ENCODE assay signal across 27 cellular contexts in the genomic region with DNA sequence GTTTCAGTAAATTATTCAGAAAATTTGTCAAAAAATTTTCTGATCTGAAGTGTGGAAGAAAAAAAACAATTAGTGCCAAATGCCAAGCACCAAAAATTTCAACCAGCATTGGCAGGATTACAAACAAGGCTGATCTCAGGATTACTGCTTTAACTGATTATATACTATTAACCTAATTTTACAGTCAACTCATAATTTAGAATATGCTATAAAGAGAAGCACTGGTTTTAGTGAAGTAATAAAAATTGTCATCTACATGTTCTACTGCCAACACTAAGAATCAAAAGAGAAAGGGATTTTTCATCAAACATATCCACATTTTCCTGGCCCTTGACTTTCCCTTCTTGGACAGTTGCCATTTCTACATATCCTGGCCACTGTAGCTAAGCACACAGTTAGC. TPM values are rescaled to one million over a fixed set of nuclear protein-coding genes. Genes with fewer than 3 reads are reported as not detected.
DNase-seq lines count a peak whose midpoint lies in the region; ATAC-seq and TF ChIP-seq lines count a peak whose summit lies in the region.
"Had no signal": no experiment of that assay in that cellular context is flagged by ENCODE, and none has a peak within 500 bp of the region (broad histone marks: within the 10 kb centered on the region; RNA-seq: fewer than 3 reads in every experiment).

No MANE protein-coding gene starts in this region.

- ATAC-seq in HG03196 (IDR thresholded peaks at IDR 0.05; ENCODE audit: unreplicated experiment) = no peak
- ATAC-seq: A549; activated CD8-positive, alpha-beta T cell treated with anti-CD3 and anti-CD28 coated beads for 36 hours; GM12878; naive thymus-derived CD8-positive, alpha-beta T cell; right cardiac atrium; stimulated activated memory B cell treated with anti-CD40 and anti-IgM and Interleukin-4, amounts not matched to agents 10 μg/mL and 1 μg/mL and 100 μg/mL, for 72 hours; T-helper 17 cell had no signal

- no peak overlapping the region for H2BK5ac ChIP-seq in mesenchymal stem cell (ENCODE audit: low read depth, low read length, poor library complexity, severe bottlenecking)

- H3K4me3 ChIP-seq in mesenchymal stem cell (ENCODE audit: insufficient read depth in 1 of 2, low read depth in 1 of 2, low read length in 2 of 2) = no peak overlapping the region
- H3K4me3 ChIP-seq: A549, colonic mucosa, GM12878, ovary, suprapubic skin had no signal

- peaks cover 0 to 10% of the 10 kb centered on the region in 2 experiments for H3K36me3 ChIP-seq in mesenchymal stem cell (ENCODE audit: control insufficient read depth in 1 of 2, insufficient read depth in 2 of 2, low read depth in 1 of 2, low read length in 2 of 2)
- H3K36me3 ChIP-seq: colonic mucosa, ovary had no signal

- no peak overlapping the region for H3K14ac ChIP-seq in mesenchymal stem cell (ENCODE audit: low read length in 2 of 2)

- H3K18ac ChIP-seq in mesenchymal stem cell (ENCODE audit: low read depth in 1 of 2, low read length in 2 of 2) = no peak overlapping the region

- H3K4ac ChIP-seq in mesenchymal stem cell (ENCODE audit: low read depth in 1 of 2, low read length in 2 of 2) = no peak overlapping the region

- no peak overlapping the region for H3K23ac ChIP-seq in mesenchymal stem cell (ENCODE audit: low read length in 2 of 2)

- no peaks in the 10 kb centered on the region for H3K4me1 ChIP-seq in mesenchymal stem cell (ENCODE audit: control insufficient read depth, insufficient read depth, low read depth, low read length)
- H3K4me1 ChIP-seq: colonic mucosa, suprapubic skin had no signal

- no peak overlapping the region for H2AFZ ChIP-seq in mesenchymal stem cell (ENCODE audit: low read depth, low read length)

- H2BK12ac ChIP-seq in mesenchymal stem cell (ENCODE audit: low read length in 2 of 2) = no peak overlapping the region

- H3K9ac ChIP-seq in mesenchymal stem cell (ENCODE audit: low read length) = no peak overlapping the region

- no peaks in the 10 kb centered on the region for H3K27me3 ChIP-seq in mesenchymal stem cell (ENCODE audit: control insufficient read depth in 1 of 2, insufficient read depth in 1 of 2, low read length in 2 of 2)
- H3K27me3 ChIP-seq: colonic mucosa, ovary, suprapubic skin had no signal

- DNase-seq in NCI-H2081 (lab: John Stamatoyannopoulos, UW) (peak; percentile 4 to 45), NCI-H2081 treated with DMSO at 0.1 percent for 48 hours (lab: John Stamatoyannopoulos, UW) (no peak), NCI-H446 (lab: John Stamatoyannopoulos, UW) (peak; percentile 4 to 52), dermis microvascular lymphatic vessel endothelial cell (ENCODE audit: low read depth in 2 of 2) (peak; percentile 14 to 29), mesenchymal stem cell (peak; percentile 2), posterior vena cava (ENCODE audit: low spot score) (no peak), GM10266 (ENCODE audit: extremely low spot score) (no peak)
- DNase-seq: activated CD4-positive, alpha-beta T cell treated with anti-CD3 and anti-CD28 coated beads for 1 hour; activated CD8-positive, alpha-beta T cell treated with anti-CD3 and anti-CD28 coated beads for 36 hours; activated effector memory CD4-positive, alpha-beta T cell treated with anti-CD3 and anti-CD28 coated beads, Interleukin-2, amount 50 U/mL, for 16 hours; activated T-cell treated with anti-CD3 and anti-CD28 coated beads for 4 hours; CD8-positive, alpha-beta memory T cell; colonic mucosa; DMS79 treated with DMSO at 0.1 percent for 48 hours; head of caudate nucleus; KG1; naive thymus-derived CD8-positive, alpha-beta T cell; NCI-H146; ovary; right cardiac atrium; stimulated activated CD4-positive, alpha-beta T cell treated with anti-CD3 and anti-CD28 coated beads, Interleukin-4, amount 100 ng/mL, for 1 hour; T-helper 17 cell had no signal

- no peak overlapping the region for H2BK120ac ChIP-seq in mesenchymal stem cell (ENCODE audit: low read depth, low read length)

- H3K27ac ChIP-seq in mesenchymal stem cell (ENCODE audit: low read length, poor library complexity, severe bottlenecking) = no peak overlapping the region
- H3K27ac ChIP-seq: A549, colonic mucosa, ovary, suprapubic skin had no signal

- no peak overlapping the region for H3K4me2 ChIP-seq in mesenchymal stem cell (ENCODE audit: low read length, poor library complexity, severe bottlenecking)
- H3K4me2 ChIP-seq: A549 had no signal

- no peak overlapping the region for H2BK15ac ChIP-seq in mesenchymal stem cell (ENCODE audit: low read depth, poor library complexity, severe bottlenecking)

- no peak overlapping the region for H4K91ac ChIP-seq in mesenchymal stem cell (ENCODE audit: low read length)

- no peak overlapping the region for H4K8ac ChIP-seq in mesenchymal stem cell (ENCODE audit: low read length)

- no peaks in the 10 kb centered on the region for H3K79me1 ChIP-seq in mesenchymal stem cell (replicated peaks; ENCODE audit: low read length, poor library complexity, severe bottlenecking)

- H2AK5ac ChIP-seq in mesenchymal stem cell (ENCODE audit: low read length, severe bottlenecking) = no peak overlapping the region

- no peaks in the 10 kb centered on the region for H3K9me3 ChIP-seq in mesenchymal stem cell (ENCODE audit: control insufficient read depth, low read length)
- H3K9me3 ChIP-seq: A549, colonic mucosa, ovary, suprapubic skin had no signal

- no peak for TF ChIP-seq CTCF in GM10266 (IDR thresholded peaks at IDR 0.05; ENCODE audit: control insufficient read depth, insufficient read depth, low read depth, missing control alignments)

- intact Hi-C loops in posterior vena cava (cut with DNase I) = no loop called here

RNA-seq across cellular contexts. Expression of a gene that starts 33.9 kb away (rescaled TPM):
- total RNA-seq in dermis microvascular lymphatic vessel endothelial cell (38.8 and 39.3 TPM in 2 replicates), posterior vena cava (10 to 100 TPM; 60.8 to 63.5 TPM)
- 53.5 TPM for polyA plus RNA-seq in mesenchymal stem cell (2013, experiment 1 of 2)
- polyA plus RNA-seq in mesenchymal stem cell (2013, experiment 2 of 2) = 53.0 TPM

Comparison
In these comparisons a context has a peak if more than half of its experiments do, and no peak if none do; other contexts are left out.
1. DNase-seq: peak in NCI-H2081 (2 of 2), NCI-H446 (2 of 2), dermis microvascular lymphatic vessel endothelial cell (2 of 2) and mesenchymal stem cell (single experiment); none in NCI-H2081 treated with DMSO at 0.1 percent for 48 hours (single experiment), posterior vena cava (single experiment) and GM10266 (single experiment).